In genomic region chr5:2863133-2863532, GRCh38 we compare ENCODE assay signal across 7 cellular contexts.
"Had no signal": no experiment of that assay in that cellular context is flagged by ENCODE, and none has a peak within 500 bp of the region (broad histone marks: within the 10 kb centered on the region; RNA-seq: fewer than 3 reads in every experiment).

No MANE protein-coding gene starts in this region.

- H3K4me3 ChIP-seq: GM23248, HAP-1 had no signal

- H3K36me3 ChIP-seq: HAP-1 had no signal

- H3K9me3 ChIP-seq: HAP-1 had no signal

- ATAC-seq: HepG2 had no signal

- H2AFZ ChIP-seq: GM23248 had no signal

- H3K4me1 ChIP-seq: HAP-1 had no signal

- H3K9ac ChIP-seq: GM23248 had no signal

- H3K27ac ChIP-seq: GM23248, HL-60 had no signal

- DNase-seq: GM23248, GOT3, H7, KBM-7 had no signal
